In genomic region chr2:203042178-203042577, GRCh38 we compare ENCODE assay signal across 27 cellular contexts.
"Had no signal": no experiment of that assay in that cellular context is flagged by ENCODE, and none has a peak within 500 bp of the region (broad histone marks: within the 10 kb centered on the region; RNA-seq: fewer than 3 reads in every experiment).

No MANE protein-coding gene starts in this region.

- H3K36me3 ChIP-seq: WERI-Rb-1 had no signal

- H3K9me3 Mint-ChIP-seq: activated B cell treated with CpG ODN at 0.5 μM for 24 hours; activated CD8-positive, alpha-beta T cell treated with anti-CD3 and anti-CD28 coated beads for 36 hours; activated T-cell treated with anti-CD3 and anti-CD28 coated beads, Interleukin-2, amount 50 U/mL, for 4 hours; activated T-helper 17 cell treated with anti-CD3 and anti-CD28 coated beads, Interleukin-2, amount 50 U/mL, for 72 hours; central memory CD8-positive, alpha-beta T cell; endodermal cell; T-helper 2 cell treated with Interferon-gamma antibody and Interleukin-4, amounts not matched to agents 5 μg/mL and 100 μg/mL, for 36 hours had no signal

- H3K27ac Mint-ChIP-seq: activated B cell treated with CpG ODN at 0.5 μM for 24 hours; activated CD8-positive, alpha-beta T cell treated with anti-CD3 and anti-CD28 coated beads for 36 hours; activated naive CD8-positive, alpha-beta T cell; activated T-helper 17 cell treated with anti-CD3 and anti-CD28 coated beads, Interleukin-2, amount 50 U/mL, for 72 hours; endodermal cell; T-helper 17 cell; T-helper 2 cell treated with Interferon-gamma antibody and Interleukin-4, amounts not matched to agents 5 μg/mL and 100 μg/mL, for 36 hours had no signal

- H3K27me3 Mint-ChIP-seq: activated B cell treated with CpG ODN at 0.5 μM for 24 hours; activated CD8-positive, alpha-beta T cell treated with anti-CD3 and anti-CD28 coated beads for 36 hours; activated naive CD8-positive, alpha-beta T cell; activated T-helper 17 cell treated with anti-CD3 and anti-CD28 coated beads, Interleukin-2, amount 50 U/mL, for 72 hours; central memory CD8-positive, alpha-beta T cell; T-helper 17 cell had no signal

- H3K27me3 ChIP-seq: brain microvascular endothelial cell had no signal

- H3K27ac ChIP-seq: brain microvascular endothelial cell, WERI-Rb-1 had no signal

- H3K4me1 Mint-ChIP-seq: activated B cell treated with CpG ODN at 0.5 μM for 24 hours; activated T-helper 17 cell treated with anti-CD3 and anti-CD28 coated beads, Interleukin-2, amount 50 U/mL, for 72 hours; central memory CD8-positive, alpha-beta T cell; endodermal cell; T-helper 17 cell had no signal

- DNase-seq: activated B cell treated with CpG ODN at 0.5 μM for 24 hours; activated CD4-positive, alpha-beta T cell treated with anti-CD3 and anti-CD28 coated beads for 48 hours; activated CD4-positive, alpha-beta T cell treated with anti-CD3 and anti-CD28 coated beads, Interleukin-2, amount 50 U/mL, for 1 hour; activated CD4-positive, alpha-beta T cell treated with anti-CD3 and anti-CD28 coated beads, Interleukin-2, amount 50 U/mL, for 48 hours; activated CD8-positive, alpha-beta memory T cell treated with anti-CD3 and anti-CD28 coated beads for 24 hours; activated CD8-positive, alpha-beta T cell treated with anti-CD3 and anti-CD28 coated beads for 36 hours; activated effector memory CD4-positive, alpha-beta T cell treated with Interleukin-2 at 50 U/mL for 16 hours; activated gamma-delta T cell treated with Interleukin-2 at 50 U/mL for 16 hours; activated naive CD4-positive, alpha-beta T cell treated with anti-CD3 and anti-CD28 coated beads, Interleukin-2, amount 50 U/mL, for 16 hours; activated naive CD4-positive, alpha-beta T cell treated with Interleukin-2 at 50 U/mL for 16 hours; activated T-cell treated with anti-CD3 and anti-CD28 coated beads, Interleukin-2, amount 50 U/mL, for 4 hours; amniotic stem cell; anterior cingulate cortex; brain microvascular endothelial cell; effector CD8-positive, alpha-beta T cell; endodermal cell; foreskin fibroblast; T-helper 1 cell; T-helper 17 cell; T1000; WERI-Rb-1 had no signal

- ATAC-seq: activated CD4-positive, CD25-positive, alpha-beta regulatory T cell treated with anti-CD3 and anti-CD28 coated beads, Interleukin-2, amount 50 U/mL, for 24 hours; activated CD8-positive, alpha-beta T cell treated with anti-CD3 and anti-CD28 coated beads for 36 hours; activated T-cell treated with anti-CD3 and anti-CD28 coated beads, Interleukin-2, amount 50 U/mL, for 4 hours; activated T-helper 17 cell treated with anti-CD3 and anti-CD28 coated beads, Interleukin-2, amount 50 U/mL, for 72 hours; esophagus mucosa; T-helper 17 cell had no signal

- H3K4me3 Mint-ChIP-seq: activated B cell treated with CpG ODN at 0.5 μM for 24 hours; activated CD8-positive, alpha-beta T cell treated with anti-CD3 and anti-CD28 coated beads for 36 hours; activated naive CD8-positive, alpha-beta T cell; activated T-cell treated with anti-CD3 and anti-CD28 coated beads, Interleukin-2, amount 50 U/mL, for 4 hours; activated T-helper 17 cell treated with anti-CD3 and anti-CD28 coated beads, Interleukin-2, amount 50 U/mL, for 72 hours; central memory CD8-positive, alpha-beta T cell; endodermal cell; T-helper 17 cell; T-helper 2 cell treated with Interferon-gamma antibody and Interleukin-4, amounts not matched to agents 5 μg/mL and 100 μg/mL, for 36 hours had no signal
